In the genomic region with DNA sequence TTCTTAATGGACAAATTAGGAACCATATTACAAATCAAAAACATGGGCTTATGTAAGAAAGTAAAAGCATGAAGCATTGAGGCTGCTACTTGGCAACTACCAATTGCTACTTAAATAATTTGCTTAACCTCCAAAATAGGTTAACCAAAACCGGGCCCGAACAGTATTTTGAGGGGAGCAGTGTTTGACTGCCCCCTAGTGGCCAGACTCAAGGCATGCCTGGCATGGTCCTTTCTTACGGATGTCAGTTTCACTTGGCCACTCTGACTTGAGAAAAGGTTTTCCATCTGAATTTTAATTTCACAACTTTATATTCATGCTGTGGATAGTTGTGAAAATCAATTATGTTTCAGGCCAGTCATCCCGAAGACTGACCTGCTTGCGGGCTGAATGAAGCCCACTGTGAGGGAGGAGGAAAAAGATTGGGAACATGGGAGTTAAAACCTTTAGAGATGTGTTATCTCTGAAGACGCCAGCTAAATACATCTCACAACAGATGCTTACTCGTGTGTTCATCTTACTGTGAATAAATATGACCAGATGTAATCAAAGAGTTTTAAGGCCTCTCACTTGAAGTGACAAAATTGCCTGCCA, we compare ENCODE assay signal across 8 cellular contexts. TPM values are rescaled to one million over a fixed set of nuclear protein-coding genes. Genes with fewer than 3 reads are reported as not detected.
A peak's percentile ranks its signal among the peaks of the same experiment; 100 is the strongest.
DNase-seq lines count a peak whose midpoint lies in the region; ATAC-seq and TF ChIP-seq lines count a peak whose summit lies in the region.

No MANE protein-coding gene starts in this region.

- H3K27ac ChIP-seq in liver (ENCODE audit: low read depth in 1 of 2, low read length in 2 of 2) = no peak overlapping the region

- TF ChIP-seq CTCF in chondrocyte (IDR thresholded peaks at IDR 0.05) (peak; percentile 100), liver (IDR thresholded peaks at IDR 0.05; ENCODE audit: low read depth, low read length, missing input control) (peak; percentile 98)

- ATAC-seq in Right ventricle myocardium inferior (peak; percentile 75), HG02852 (IDR thresholded peaks at IDR 0.05; ENCODE audit: unreplicated experiment) (peak; percentile 94)

- H3K9ac ChIP-seq in liver (ENCODE audit: low read depth in 1 of 2, low read length in 2 of 2) = no peak overlapping the region

- H3K36me3 ChIP-seq in liver (ENCODE audit: control insufficient read depth in 4 of 4, insufficient read depth in 3 of 4, low read depth in 1 of 4, low read length in 3 of 4) = no peaks in the 10 kb centered on the region

- no peaks in the 10 kb centered on the region for H3K4me1 ChIP-seq in liver (ENCODE audit: control insufficient read depth in 4 of 4, insufficient read depth in 4 of 4, low read length in 3 of 4)

- peaks cover 3% of the 10 kb centered on the region for H3K36me3 Mint-ChIP-seq in chondrocyte (ENCODE audit: low read depth)

- DNase-seq in Right ventricle myocardium inferior (ENCODE audit: missing footprints) (no peak), cardiac septum (ENCODE audit: low spot score) (no peak), NCI-H2081 (lab: John Stamatoyannopoulos, UW) (peak; percentile 49 to 54), chondrocyte (ENCODE audit: low spot score) (no peak)
- DNase-seq in activated CD4-positive, CD25-positive, alpha-beta regulatory T cell treated with anti-CD3 and anti-CD28 coated beads, Interleukin-2, amount 50 U/mL, for 72 hours = peak; percentile 60
- DNase-seq in stimulated activated CD4-positive, alpha-beta T cell treated with anti-CD3 and anti-CD28 coated beads, TNF-alpha, amount 100 ng/mL, for 1 hour (ENCODE audit: low read depth in 3 of 3, low spot score in 1 of 3) = peak; percentile 18 to 31 (median 29)

- peaks cover 16% of the 10 kb centered on the region for H3K27me3 Mint-ChIP-seq in chondrocyte (ENCODE audit: low read depth)

- no peak overlapping the region for H3K4me3 Mint-ChIP-seq in chondrocyte (ENCODE audit: unreplicated experiment)

- intact Hi-C loops in Right ventricle myocardium inferior (cut with DNase I) (loop anchor here (1.0 to 10.0 kb wide), 3 partner anchors 207 to 505 kb away; no protein-coding TSS in a partner anchor), cardiac septum (cut with DNase I) (loop anchor here (2.0 to 10.0 kb wide), 3 partner anchors 207 to 507 kb away; no protein-coding TSS in a partner anchor)

- 6% methylated on average over 7 of the region's 7 CpGs for WGBS in liver

- H3K9me3 ChIP-seq in liver (ENCODE audit: control insufficient read depth in 4 of 4, low read length in 3 of 4) = no peaks in the 10 kb centered on the region

- no peaks in the 10 kb centered on the region for H3K27me3 ChIP-seq in liver (ENCODE audit: control insufficient read depth in 4 of 4, insufficient read depth in 4 of 4, low read length in 3 of 4)

- no peak overlapping the region for H3K4me3 ChIP-seq in liver (ENCODE audit: low read depth in 1 of 3, low read length in 3 of 3)

- peaks cover 2% of the 10 kb centered on the region for H3K4me1 Mint-ChIP-seq in chondrocyte (ENCODE audit: low read depth)

- TF ChIP-seq RAD21 in liver (IDR thresholded peaks at IDR 0.05) = peak; percentile 97

- H3K9me3 Mint-ChIP-seq in chondrocyte (ENCODE audit: low read depth) = no peaks in the 10 kb centered on the region

- H3K27ac Mint-ChIP-seq in chondrocyte (ENCODE audit: unreplicated experiment) = no peak overlapping the region

TF ChIP-seq in liver, 16 proteins besides CTCF, POLR2A, EP300 and RAD21:
- no peak for TF ChIP-seq FOXA2 (IDR thresholded peaks at IDR 0.05)
- TF ChIP-seq, protein P1, sequence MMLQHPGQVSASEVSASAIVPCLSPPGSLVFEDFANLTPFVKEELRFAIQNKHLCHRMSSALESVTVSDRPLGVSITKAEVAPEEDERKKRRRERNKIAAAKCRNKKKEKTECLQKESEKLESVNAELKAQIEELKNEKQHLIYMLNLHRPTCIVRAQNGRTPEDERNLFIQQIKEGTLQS (IDR thresholded peaks at IDR 0.05) = no peak
- TF ChIP-seq YY1 (IDR thresholded peaks at IDR 0.05) = no peak
- TF ChIP-seq TAF1 (conservative IDR thresholded peaks at IDR 0.05) = no peak
- TF ChIP-seq JUND (IDR thresholded peaks at IDR 0.05) = no peak
- TF ChIP-seq FOXA1 (IDR thresholded peaks at IDR 0.05) = no peak
- TF ChIP-seq NR2F2 (IDR thresholded peaks at IDR 0.05) = no peak
- no peak for TF ChIP-seq HNF4A (conservative IDR thresholded peaks at IDR 0.05)
- TF ChIP-seq REST (IDR thresholded peaks at IDR 0.05) = no peak
- no peak for TF ChIP-seq GABPA (IDR thresholded peaks at IDR 0.05 in 1 of 2, conservative IDR thresholded peaks at IDR 0.05 in 1 of 2)
- TF ChIP-seq, protein P2, sequence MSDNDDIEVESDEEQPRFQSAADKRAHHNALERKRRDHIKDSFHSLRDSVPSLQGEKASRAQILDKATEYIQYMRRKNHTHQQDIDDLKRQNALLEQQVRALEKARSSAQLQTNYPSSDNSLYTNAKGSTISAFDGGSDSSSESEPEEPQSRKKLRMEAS (IDR thresholded peaks at IDR 0.05) = no peak
- no peak for TF ChIP-seq HNF4G (IDR thresholded peaks at IDR 0.05)
- no peak for TF ChIP-seq EGR1 (IDR thresholded peaks at IDR 0.05; ENCODE audit: low read depth in 2 of 2)
- TF ChIP-seq RXRA (IDR thresholded peaks at IDR 0.05) = no peak
- TF ChIP-seq, protein P3, sequence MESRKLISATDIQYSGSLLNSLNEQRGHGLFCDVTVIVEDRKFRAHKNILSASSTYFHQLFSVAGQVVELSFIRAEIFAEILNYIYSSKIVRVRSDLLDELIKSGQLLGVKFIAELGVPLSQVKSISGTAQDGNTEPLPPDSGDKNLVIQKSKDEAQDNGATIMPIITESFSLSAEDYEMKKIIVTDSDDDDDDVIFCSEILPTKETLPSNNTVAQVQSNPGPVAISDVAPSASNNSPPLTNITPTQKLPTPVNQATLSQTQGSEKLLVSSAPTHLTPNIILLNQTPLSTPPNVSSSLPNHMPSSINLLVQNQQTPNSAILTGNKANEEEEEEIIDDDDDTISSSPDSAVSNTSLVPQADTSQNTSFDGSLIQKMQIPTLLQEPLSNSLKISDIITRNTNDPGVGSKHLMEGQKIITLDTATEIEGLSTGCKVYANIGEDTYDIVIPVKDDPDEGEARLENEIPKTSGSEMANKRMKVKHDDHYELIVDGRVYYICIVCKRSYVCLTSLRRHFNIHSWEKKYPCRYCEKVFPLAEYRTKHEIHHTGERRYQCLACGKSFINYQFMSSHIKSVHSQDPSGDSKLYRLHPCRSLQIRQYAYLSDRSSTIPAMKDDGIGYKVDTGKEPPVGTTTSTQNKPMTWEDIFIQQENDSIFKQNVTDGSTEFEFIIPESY (IDR thresholded peaks at IDR 0.05) = no peak

RNA-seq across cellular contexts. Expression of gene RXFP2, which starts 2.9 kb away (rescaled TPM):
- total RNA-seq in Right ventricle myocardium inferior = not detected
- not detected for total RNA-seq in cardiac septum
- not detected in 3 replicates for total RNA-seq in chondrocyte
- total RNA-seq in liver = not detected
- not detected for polyA plus RNA-seq in liver

Comparison
In these comparisons a context has a peak if more than half of its experiments do, and no peak if none do; other contexts are left out.
1. DNase-seq: peak in NCI-H2081 (2 of 2), activated CD4-positive, CD25-positive, alpha-beta regulatory T cell treated with anti-CD3 and anti-CD28 coated beads, Interleukin-2, amount 50 U/mL, for 72 hours (single experiment) and stimulated activated CD4-positive, alpha-beta T cell treated with anti-CD3 and anti-CD28 coated beads, TNF-alpha, amount 100 ng/mL, for 1 hour (3 of 3); none in Right ventricle myocardium inferior (single experiment), cardiac septum (single experiment) and chondrocyte (single experiment).